18 cellular contexts compared by ENCODE assay signal in genomic region chr7:26213821-26214515, GRCh38. TPM values are rescaled to one million over a fixed set of nuclear protein-coding genes. Genes with fewer than 3 reads are reported as not detected.
DNase-seq lines count a peak whose midpoint lies in the region; ATAC-seq, FAIRE-seq and TF ChIP-seq lines count a peak whose summit lies in the region.
"Had no signal": no experiment of that assay in that cellular context is flagged by ENCODE, and none has a peak within 500 bp of the region (broad histone marks: within the 10 kb centered on the region; RNA-seq: fewer than 3 reads in every experiment).

No MANE protein-coding gene starts in this region.

- H3K4me2 ChIP-seq in GM23338 (no peak overlapping the region), OCI-LY3 (ENCODE audit: low read length) (no peak overlapping the region), endothelial cell of umbilical vein (ENCODE audit: insufficient read depth, low read length) (no peak overlapping the region)

- H4K20me1 ChIP-seq in GM23338 (replicated peaks; ENCODE audit: insufficient read depth) (peaks cover 11% of the 10 kb centered on the region; the same call in 1 of the 2 replicates), OCI-LY3 (ENCODE audit: insufficient read depth, low read length) (no peaks in the 10 kb centered on the region), endothelial cell of umbilical vein (replicated peaks; ENCODE audit: control insufficient read depth, extremely low read depth, insufficient read depth, low read length) (peaks cover 3% of the 10 kb centered on the region)

- H2AFZ ChIP-seq in GM23338, result no peak overlapping the region
- no peak overlapping the region for H2AFZ ChIP-seq in OCI-LY3 (ENCODE audit: low read depth, low read length)
- H2AFZ ChIP-seq in endothelial cell of umbilical vein (ENCODE audit: low read depth, low read length), result no peak overlapping the region

- no peak overlapping the region for H3K9ac ChIP-seq in OCI-LY3 (ENCODE audit: low read length)
- no peak overlapping the region for H3K9ac ChIP-seq in endothelial cell of umbilical vein (replicated peaks; ENCODE audit: extremely low read depth, insufficient read depth, low read length)

- peak; percentile 31 for DNase-seq in SKM-1 treated with dmso at 0.1 percent for 144 hours (lab: John Stamatoyannopoulos, UW; ENCODE audit: unreplicated experiment)
- DNase-seq in SKM-1 (lab: John Stamatoyannopoulos, UW; ENCODE audit: unreplicated experiment), result no peak
- DNase-seq in GM23338 (ENCODE audit: low spot score), result no peak
- no peak for DNase-seq in endothelial cell of umbilical vein (ENCODE audit: low read depth, low spot score)
- DNase-seq in activated CD4-positive, alpha-beta memory T cell treated with anti-CD3 and anti-CD28 coated beads for 36 hours, result no peak
- no peak for DNase-seq in Peyer's patch
- no peak for DNase-seq in D341Med (ENCODE audit: low spot score)
- DNase-seq: activated gamma-delta T cell treated with Interleukin-2 at 50 U/mL for 16 hours; CD4-positive, CD25-positive, alpha-beta regulatory T cell; HCEC 1CT; mammary epithelial cell; NCI-H82; pancreas; sigmoid colon; stimulated activated naive CD8-positive, alpha-beta T cell treated with anti-CD3 and anti-CD28 coated beads, Interleukin-15, amount 100 ng/mL, for 72 hours; trophoblast cell had no signal

- dilution Hi-C loops in endothelial cell of umbilical vein (cut with MboI; ENCODE audit: extremely low pct_ligation_motif_present, low sequenced_read_pairs), result no loop called here

- H3K9me2 ChIP-seq in GM23338 (ENCODE audit: insufficient read depth), result no peaks in the 10 kb centered on the region

- peaks cover 19% of the 10 kb centered on the region for H3K79me2 ChIP-seq in GM23338 (replicated peaks; ENCODE audit: insufficient read depth)
- peaks cover 10% of the 10 kb centered on the region; the same call in 1 of the 2 replicates for H3K79me2 ChIP-seq in OCI-LY3 (ENCODE audit: low read length)
- H3K79me2 ChIP-seq in endothelial cell of umbilical vein (ENCODE audit: control insufficient read depth, insufficient read depth, low read length), result peaks cover 13% of the 10 kb centered on the region

- H3K27me3 Mint-ChIP-seq in GM23338 (ENCODE audit: insufficient read depth, low read depth, poor library complexity), result peaks cover 10% of the 10 kb centered on the region
- no peaks in the 10 kb centered on the region for H3K27me3 Mint-ChIP-seq in activated CD4-positive, alpha-beta memory T cell treated with anti-CD3 and anti-CD28 coated beads for 36 hours
- H3K27me3 Mint-ChIP-seq: CD4-positive, CD25-positive, alpha-beta regulatory T cell; stimulated activated naive CD8-positive, alpha-beta T cell treated with anti-CD3 and anti-CD28 coated beads, Interleukin-15, amount 100 ng/mL, for 72 hours had no signal

- FAIRE-seq in endothelial cell of umbilical vein (lab: Jason Lieb, UNC), result no peak
- FAIRE-seq: GM19239 had no signal

- POLR2A ChIA-PET in endothelial cell of umbilical vein (lab: Charles Lee), result interaction anchor here (1.4 kb wide), 1 partner anchor 14 kb away, joined by 3 read pairs; no protein-coding TSS in a partner anchor
- POLR2A ChIA-PET in activated CD4-positive, alpha-beta memory T cell treated with anti-CD3 and anti-CD28 coated beads for 36 hours (lab: Charles Lee), result interaction anchor here (1.1 to 1.5 kb wide), 2 partner anchors 13 to 14 kb away, joined by 4 to 5 read pairs; partner anchors contain the start of genes CBX3 and HNRNPA2B1

- H3K4me3 ChIP-seq in GM23338 (no peak overlapping the region), OCI-LY3 (ENCODE audit: low read length) (no peak overlapping the region), endothelial cell of umbilical vein (replicated peaks in 1 of 3; ENCODE audit: insufficient read depth in 1 of 3, low read depth in 1 of 3, low read length in 3 of 3) (no peak overlapping the region), Peyer's patch (no peak overlapping the region)
- H3K4me3 ChIP-seq: pancreas, sigmoid colon had no signal

- peak overlapping the region; percentile 70 for H3K27ac Mint-ChIP-seq in GM23338
- H3K27ac Mint-ChIP-seq in activated CD4-positive, alpha-beta memory T cell treated with anti-CD3 and anti-CD28 coated beads for 36 hours, result no peak overlapping the region

- H3K9me3 ChIP-seq in OCI-LY3 (ENCODE audit: insufficient read depth, low read length) (no peaks in the 10 kb centered on the region), endothelial cell of umbilical vein (replicated peaks; ENCODE audit: control insufficient read depth, insufficient read depth, low read length) (no peaks in the 10 kb centered on the region), Peyer's patch (no peaks in the 10 kb centered on the region)
- H3K9me3 ChIP-seq: pancreas, sigmoid colon had no signal

- peaks cover 18% of the 10 kb centered on the region for H3F3A ChIP-seq in GM23338 (replicated peaks; ENCODE audit: low read depth)

- ATAC-seq in GM23338, result peak; percentile 26
- ATAC-seq: pancreas; stimulated activated naive CD8-positive, alpha-beta T cell treated with anti-CD3 and anti-CD28 coated beads, Interleukin-15, amount 100 ng/mL, for 72 hours had no signal

- H3K4me1 Mint-ChIP-seq in GM23338, result peaks cover 11% of the 10 kb centered on the region; the same call in 2 of the 3 replicates
- H3K4me1 Mint-ChIP-seq in activated CD4-positive, alpha-beta memory T cell treated with anti-CD3 and anti-CD28 coated beads for 36 hours (ENCODE audit: low read depth), result peaks cover 21% of the 10 kb centered on the region

- H3K9me3 Mint-ChIP-seq in GM23338, result no peaks in the 10 kb centered on the region
- no peaks in the 10 kb centered on the region for H3K9me3 Mint-ChIP-seq in activated CD4-positive, alpha-beta memory T cell treated with anti-CD3 and anti-CD28 coated beads for 36 hours
- H3K9me3 Mint-ChIP-seq: CD4-positive, CD25-positive, alpha-beta regulatory T cell had no signal

- H3K27me3 ChIP-seq in GM23338 (ENCODE audit: insufficient read depth), result no peaks in the 10 kb centered on the region
- H3K27me3 ChIP-seq in OCI-LY3 (ENCODE audit: low read depth, low read length), result no peaks in the 10 kb centered on the region
- no peaks in the 10 kb centered on the region for H3K27me3 ChIP-seq in endothelial cell of umbilical vein (ENCODE audit: control insufficient read depth in 2 of 2, insufficient read depth in 2 of 2, low read length in 2 of 2)
- H3K27me3 ChIP-seq in Peyer's patch, result no peaks in the 10 kb centered on the region
- H3K27me3 ChIP-seq: pancreas, sigmoid colon had no signal

- H3K9me1 ChIP-seq in endothelial cell of umbilical vein (replicated peaks; ENCODE audit: control insufficient read depth, extremely low read depth, insufficient read depth, low read length), result peaks cover 4% of the 10 kb centered on the region

- H3K4me3 Mint-ChIP-seq in GM23338, result no peak overlapping the region; the same call in 2 of the 3 replicates
- no peak overlapping the region for H3K4me3 Mint-ChIP-seq in activated CD4-positive, alpha-beta memory T cell treated with anti-CD3 and anti-CD28 coated beads for 36 hours
- H3K4me3 Mint-ChIP-seq: CD4-positive, CD25-positive, alpha-beta regulatory T cell had no signal

- H3K4me1 ChIP-seq in GM23338 (ENCODE audit: insufficient read depth), result peaks cover 20% of the 10 kb centered on the region
- no peaks in the 10 kb centered on the region for H3K4me1 ChIP-seq in OCI-LY3 (ENCODE audit: low read length)
- H3K4me1 ChIP-seq in endothelial cell of umbilical vein (ENCODE audit: control insufficient read depth, extremely low read depth, insufficient read depth, low read length), result no peaks in the 10 kb centered on the region
- peaks cover 0 to 4% (median 0%) of the 10 kb centered on the region in 4 donors for H3K4me1 ChIP-seq in Peyer's patch
- H3K4me1 ChIP-seq: pancreas, sigmoid colon had no signal

- BruUV-seq in endothelial cell of umbilical vein (replicated peaks; lab: Mats Ljungman, UMichigan), result no TSS peak

- intact Hi-C loops in endothelial cell of umbilical vein (cut with micrococcal nuclease), result no loop called here
- intact Hi-C loops in activated CD4-positive, alpha-beta memory T cell treated with anti-CD3 and anti-CD28 coated beads for 36 hours (cut with micrococcal nuclease), result no loop called here

- CTCF ChIA-PET in endothelial cell of umbilical vein (lab: Charles Lee), result interaction anchor here (1.1 to 2.0 kb wide), 2 partner anchors 9 to 123 kb away, joined by 3 to 5 read pairs; no protein-coding TSS in a partner anchor
- CTCF ChIA-PET in activated CD4-positive, alpha-beta memory T cell treated with anti-CD3 and anti-CD28 coated beads for 36 hours (lab: Charles Lee), result interaction anchor here (0.9 kb wide), 1 partner anchor 136 kb away, joined by 3 read pairs; no protein-coding TSS in a partner anchor

- H3K27ac ChIP-seq in GM23338 (ENCODE audit: low read depth), result peak overlapping the region; percentile 86
- H3K27ac ChIP-seq in OCI-LY3 (ENCODE audit: low read length), result 0 out of 2 replicates have a peak overlapping the region, but pooled peaks have one; percentile 11
- no peak overlapping the region for H3K27ac ChIP-seq in endothelial cell of umbilical vein (ENCODE audit: insufficient read depth, low read depth, low read length)
- H3K27ac ChIP-seq in Peyer's patch, result no peak overlapping the region
- H3K27ac ChIP-seq: pancreas, sigmoid colon had no signal

- no peak for TF ChIP-seq CTCF in GM23338 (conservative IDR thresholded peaks at IDR 0.05; ENCODE audit: low read depth in 2 of 2)
- TF ChIP-seq CTCF in OCI-LY3 (IDR thresholded peaks at IDR 0.05; ENCODE audit: low read depth, low read length), result no peak
- TF ChIP-seq CTCF in endothelial cell of umbilical vein (IDR thresholded peaks at IDR 0.05; ENCODE audit: extremely low read depth in 1 of 2, insufficient read depth in 1 of 2, low read depth in 1 of 2, low read length in 2 of 2), result no peak
- no peak for TF ChIP-seq CTCF in Peyer's patch (IDR thresholded peaks at IDR 0.05)

- H3K36me3 Mint-ChIP-seq in GM23338 (ENCODE audit: low read depth), result peaks cover 54% of the 10 kb centered on the region
- H3K36me3 Mint-ChIP-seq in activated CD4-positive, alpha-beta memory T cell treated with anti-CD3 and anti-CD28 coated beads for 36 hours, result peaks cover 38% of the 10 kb centered on the region

- TF ChIP-seq POLR2A in endothelial cell of umbilical vein (IDR thresholded peaks at IDR 0.05; ENCODE audit: low read depth, low read length), result no peak
- TF ChIP-seq POLR2A in Peyer's patch (IDR thresholded peaks at IDR 0.05), result no peak

- peaks cover 28% of the 10 kb centered on the region for H3K36me3 ChIP-seq in GM23338 (ENCODE audit: insufficient read depth)
- H3K36me3 ChIP-seq in OCI-LY3 (replicated peaks; ENCODE audit: low read depth, low read length), result peaks cover 40% of the 10 kb centered on the region
- H3K36me3 ChIP-seq in endothelial cell of umbilical vein (ENCODE audit: control insufficient read depth in 2 of 2, extremely low read depth in 1 of 2, insufficient read depth in 2 of 2, low read length in 2 of 2), result peaks cover 16 to 24% of the 10 kb centered on the region in 2 experiments
- peaks cover 0 to 40% (median 0%) of the 10 kb centered on the region in 3 donors for H3K36me3 ChIP-seq in Peyer's patch

RNA-seq across cellular contexts. Expression of gene CBX3, which starts 12.4 kb away (rescaled TPM):
- total RNA-seq in GM23338 (2014; rRNA removed; shearing (Covaris generic)), result 249 and 272 TPM in 2 replicates
- polyA plus RNA-seq in GM23338 (2016; fragmentation: Nextera tagmentation; extraction: Ambion mirVana), result 226 and 236 TPM in 2 replicates
- total RNA-seq in endothelial cell of umbilical vein, result 184 and 200 TPM in 2 replicates
- 41.7 and 47.5 TPM in 2 replicates for polyA plus RNA-seq in endothelial cell of umbilical vein
- 86.6 and 94.2 TPM in 2 replicates for polyA plus RNA-seq in endothelial cell of umbilical vein (2011; cell fraction: cytosol; rRNA removed)
- polyA plus RNA-seq in endothelial cell of umbilical vein (2011; cell fraction: nucleus; rRNA removed), result 78.8 and 112 TPM in 2 replicates
- polyA plus RNA-seq in endothelial cell of umbilical vein (2012), result 119 and 202 TPM in 2 replicates
- polyA minus RNA-seq in endothelial cell of umbilical vein, result 22.8 and 24.5 TPM in 2 replicates
- polyA minus RNA-seq in endothelial cell of umbilical vein (2011; cell fraction: cytosol; rRNA and poly(A)+ RNA removed), result 44.4 TPM
- 51.5 and 52.5 TPM in 2 replicates for polyA minus RNA-seq in endothelial cell of umbilical vein (2011; cell fraction: nucleus; rRNA and poly(A)+ RNA removed)
- 100 to 1,000 TPM; 278 to 281 TPM for total RNA-seq in activated CD4-positive, alpha-beta memory T cell treated with anti-CD3 and anti-CD28 coated beads for 36 hours
- 100 to 1,000 TPM in 1 of 4 donors, 10 to 100 TPM in 3; 53.9 to 112 (median 68.6) TPM for total RNA-seq in Peyer's patch

RNA-seq across cellular contexts. Expression of gene HNRNPA2B1, which starts 13.4 kb away (rescaled TPM):
- total RNA-seq in GM23338 (2014; rRNA removed; shearing (Covaris generic)), result 598 and 602 TPM in 2 replicates
- 1,534 and 1,577 TPM in 2 replicates for polyA plus RNA-seq in GM23338 (2016; fragmentation: Nextera tagmentation; extraction: Ambion mirVana)
- total RNA-seq in endothelial cell of umbilical vein, result 703 and 717 TPM in 2 replicates
- 104 and 198 TPM in 2 replicates for polyA plus RNA-seq in endothelial cell of umbilical vein
- polyA plus RNA-seq in endothelial cell of umbilical vein (2011; cell fraction: cytosol; rRNA removed), result 420 and 499 TPM in 2 replicates
- 496 and 792 TPM in 2 replicates for polyA plus RNA-seq in endothelial cell of umbilical vein (2011; cell fraction: nucleus; rRNA removed)
- polyA plus RNA-seq in endothelial cell of umbilical vein (2012), result 674 and 1,097 TPM in 2 replicates
- polyA minus RNA-seq in endothelial cell of umbilical vein, result 165 and 169 TPM in 2 replicates
- 207 TPM for polyA minus RNA-seq in endothelial cell of umbilical vein (2011; cell fraction: cytosol; rRNA and poly(A)+ RNA removed)
- 209 and 233 TPM in 2 replicates for polyA minus RNA-seq in endothelial cell of umbilical vein (2011; cell fraction: nucleus; rRNA and poly(A)+ RNA removed)
- 100 to 1,000 TPM; 906 to 929 TPM for total RNA-seq in activated CD4-positive, alpha-beta memory T cell treated with anti-CD3 and anti-CD28 coated beads for 36 hours
- 100 to 1,000 TPM; 184 to 526 (median 228) TPM for total RNA-seq in Peyer's patch

Comparison
In these comparisons a context has a peak if more than half of its experiments do, and no peak if none do; other contexts are left out.
1. H3K27ac ChIP-seq: peak in GM23338 (single experiment) and OCI-LY3 (single experiment); none in endothelial cell of umbilical vein (single experiment) and Peyer's patch (0 of 4).